ENCODE assay signal across 16 cellular contexts in genomic region chr6:145241039-145241438, GRCh38.
DNase-seq lines count a peak whose midpoint lies in the region; ATAC-seq and TF ChIP-seq lines count a peak whose summit lies in the region.
"Had no signal": no experiment of that assay in that cellular context is flagged by ENCODE, and none has a peak within 500 bp of the region (broad histone marks: within the 10 kb centered on the region; RNA-seq: fewer than 3 reads in every experiment).

No MANE protein-coding gene starts in this region.

- H3K36me3 ChIP-seq in MG63 (no peaks in the 10 kb centered on the region), mesendoderm (ENCODE audit: control insufficient read depth, insufficient read depth, low read length) (no peaks in the 10 kb centered on the region)

- no peak overlapping the region for H3K4ac ChIP-seq in mesendoderm (ENCODE audit: low read depth, low read length)

- H3K56ac ChIP-seq in mesendoderm (ENCODE audit: low read length), result no peak overlapping the region

- H3K9ac ChIP-seq in mesendoderm (ENCODE audit: low read length), result no peak overlapping the region

- no peak overlapping the region for H3K23ac ChIP-seq in mesendoderm (ENCODE audit: low read length)

- no peak overlapping the region for H2AK5ac ChIP-seq in mesendoderm (ENCODE audit: low read length)

- WGBS in mesendoderm (ENCODE audit: extremely low coverage, insufficient coverage, low lambda C conversion rate), result no CpG with 5 or more reads among the region's 3 CpGs

- no peak overlapping the region for H3K27ac ChIP-seq in mesendoderm (ENCODE audit: low read depth, low read length)

- ATAC-seq in GM18861 (IDR thresholded peaks at IDR 0.05; ENCODE audit: unreplicated experiment), result no peak

- H3K4me3 ChIP-seq in MG63 (no peak overlapping the region), epithelial cell of esophagus (ENCODE audit: low read length) (no peak overlapping the region), mesendoderm (ENCODE audit: low read length) (no peak overlapping the region)

- no peak overlapping the region for H3K4me2 ChIP-seq in mesendoderm (ENCODE audit: low read length)

- H2BK120ac ChIP-seq in mesendoderm (ENCODE audit: low read depth, low read length), result no peak overlapping the region

- no peaks in the 10 kb centered on the region for H3K27me3 ChIP-seq in MG63
- H3K27me3 ChIP-seq in mesendoderm (ENCODE audit: insufficient read depth, low read length, poor library complexity), result no peaks in the 10 kb centered on the region

- H3K79me1 ChIP-seq in mesendoderm (ENCODE audit: low read length), result no peaks in the 10 kb centered on the region

- no peak overlapping the region for H2BK5ac ChIP-seq in mesendoderm (ENCODE audit: low read length)

- H2BK15ac ChIP-seq in mesendoderm (replicated peaks; ENCODE audit: low read depth), result no peak overlapping the region

- peak; percentile 8 for DNase-seq in DMS53 treated with DMSO at 0.1 percent for 48 hours (lab: John Stamatoyannopoulos, UW; ENCODE audit: unreplicated experiment)
- peak; percentile 35 for DNase-seq in MG63
- peak; percentile 66 for DNase-seq in epithelial cell of esophagus (ENCODE audit: low read depth)
- peak; percentile 17 for DNase-seq in non-pigmented ciliary epithelial cell (ENCODE audit: low read depth)
- no peak for DNase-seq in GM19240 (ENCODE audit: insufficient read length, low spot score)
- DNase-seq in mesendoderm, result no peak
- no peak for DNase-seq in NCI-H345 treated with DMSO at 0.1 percent for 48 hours (lab: John Stamatoyannopoulos, UW; ENCODE audit: unreplicated experiment)
- DNase-seq: activated CD4-positive, alpha-beta T cell treated with anti-CD3 and anti-CD28 coated beads for 48 hours; activated T-cell treated with anti-CD3 and anti-CD28 coated beads, Interleukin-2, amount 50 U/mL, for 1 hour; CD4-positive, CD25-positive, alpha-beta regulatory T cell; head of caudate nucleus; NCI-H1694 treated with DMSO at 0.1 percent for 48 hours; NCI-H524; SHP77; stimulated activated CD4-positive, alpha-beta T cell treated with anti-CD3 and anti-CD28 coated beads, Interleukin-2, amount 100 ng/mL, for 24 hours had no signal

- H3K9me3 ChIP-seq in MG63, result no peaks in the 10 kb centered on the region

- TF ChIP-seq CTCF in epithelial cell of esophagus (IDR thresholded peaks at IDR 0.05; ENCODE audit: insufficient read depth, low read depth, low read length, missing control alignments), result no peak

- no peaks in the 10 kb centered on the region for H3K4me1 ChIP-seq in mesendoderm (ENCODE audit: control insufficient read depth, low read depth, low read length)

- no peak overlapping the region for H4K5ac ChIP-seq in mesendoderm (ENCODE audit: low read length)

- no peak overlapping the region for H3K18ac ChIP-seq in mesendoderm (ENCODE audit: low read length)

- no peak overlapping the region for H4K8ac ChIP-seq in mesendoderm (ENCODE audit: low read depth, low read length)

- no peaks in the 10 kb centered on the region for H3K79me2 ChIP-seq in mesendoderm (ENCODE audit: control insufficient read depth, insufficient read depth, low read length)

Comparison
In these comparisons a context has a peak if more than half of its experiments do, and no peak if none do; other contexts are left out.
1. DNase-seq: peak in DMS53 treated with DMSO at 0.1 percent for 48 hours (single experiment), MG63 (single experiment), epithelial cell of esophagus (single experiment) and non-pigmented ciliary epithelial cell (single experiment); none in GM19240 (single experiment), mesendoderm (single experiment) and NCI-H345 treated with DMSO at 0.1 percent for 48 hours (single experiment).